ENCODE assay signal across 1 cellular context in the genomic region with DNA sequence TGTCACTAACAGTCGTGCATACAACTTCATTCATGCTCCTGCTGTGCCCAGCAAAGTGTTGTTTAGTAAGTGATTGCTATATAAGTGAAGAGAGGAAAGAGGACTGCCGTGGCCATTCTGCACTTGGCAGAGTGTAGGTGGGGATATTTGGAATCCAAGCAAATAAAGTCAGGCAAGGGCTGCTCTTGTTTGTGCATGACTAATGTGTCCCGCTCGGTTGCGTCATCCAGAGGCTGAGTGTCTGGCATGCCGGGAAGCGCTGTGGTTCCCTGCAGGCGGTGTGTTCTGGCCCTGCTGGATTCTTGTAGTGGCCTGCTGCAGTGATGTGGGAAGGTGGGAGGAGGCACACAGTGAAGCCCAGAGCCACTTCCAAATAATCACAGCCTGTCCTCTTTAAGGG.
TF ChIP-seq lines count a peak whose summit lies in the region.

No MANE protein-coding gene starts in this region.

TF ChIP-seq in HepG2, 621 proteins besides CTCF, POLR2A, EP300 and RAD21 (continued from another document and continues in another):
- TF ChIP-seq, protein P1, sequence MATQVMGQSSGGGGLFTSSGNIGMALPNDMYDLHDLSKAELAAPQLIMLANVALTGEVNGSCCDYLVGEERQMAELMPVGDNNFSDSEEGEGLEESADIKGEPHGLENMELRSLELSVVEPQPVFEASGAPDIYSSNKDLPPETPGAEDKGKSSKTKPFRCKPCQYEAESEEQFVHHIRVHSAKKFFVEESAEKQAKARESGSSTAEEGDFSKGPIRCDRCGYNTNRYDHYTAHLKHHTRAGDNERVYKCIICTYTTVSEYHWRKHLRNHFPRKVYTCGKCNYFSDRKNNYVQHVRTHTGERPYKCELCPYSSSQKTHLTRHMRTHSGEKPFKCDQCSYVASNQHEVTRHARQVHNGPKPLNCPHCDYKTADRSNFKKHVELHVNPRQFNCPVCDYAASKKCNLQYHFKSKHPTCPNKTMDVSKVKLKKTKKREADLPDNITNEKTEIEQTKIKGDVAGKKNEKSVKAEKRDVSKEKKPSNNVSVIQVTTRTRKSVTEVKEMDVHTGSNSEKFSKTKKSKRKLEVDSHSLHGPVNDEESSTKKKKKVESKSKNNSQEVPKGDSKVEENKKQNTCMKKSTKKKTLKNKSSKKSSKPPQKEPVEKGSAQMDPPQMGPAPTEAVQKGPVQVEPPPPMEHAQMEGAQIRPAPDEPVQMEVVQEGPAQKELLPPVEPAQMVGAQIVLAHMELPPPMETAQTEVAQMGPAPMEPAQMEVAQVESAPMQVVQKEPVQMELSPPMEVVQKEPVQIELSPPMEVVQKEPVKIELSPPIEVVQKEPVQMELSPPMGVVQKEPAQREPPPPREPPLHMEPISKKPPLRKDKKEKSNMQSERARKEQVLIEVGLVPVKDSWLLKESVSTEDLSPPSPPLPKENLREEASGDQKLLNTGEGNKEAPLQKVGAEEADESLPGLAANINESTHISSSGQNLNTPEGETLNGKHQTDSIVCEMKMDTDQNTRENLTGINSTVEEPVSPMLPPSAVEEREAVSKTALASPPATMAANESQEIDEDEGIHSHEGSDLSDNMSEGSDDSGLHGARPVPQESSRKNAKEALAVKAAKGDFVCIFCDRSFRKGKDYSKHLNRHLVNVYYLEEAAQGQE (IDR thresholded peaks at IDR 0.05; ENCODE audit: borderline replicate concordance in 1 of 2, low read depth in 1 of 2, low read length in 2 of 2): no peak
- TF ChIP-seq, protein P2, sequence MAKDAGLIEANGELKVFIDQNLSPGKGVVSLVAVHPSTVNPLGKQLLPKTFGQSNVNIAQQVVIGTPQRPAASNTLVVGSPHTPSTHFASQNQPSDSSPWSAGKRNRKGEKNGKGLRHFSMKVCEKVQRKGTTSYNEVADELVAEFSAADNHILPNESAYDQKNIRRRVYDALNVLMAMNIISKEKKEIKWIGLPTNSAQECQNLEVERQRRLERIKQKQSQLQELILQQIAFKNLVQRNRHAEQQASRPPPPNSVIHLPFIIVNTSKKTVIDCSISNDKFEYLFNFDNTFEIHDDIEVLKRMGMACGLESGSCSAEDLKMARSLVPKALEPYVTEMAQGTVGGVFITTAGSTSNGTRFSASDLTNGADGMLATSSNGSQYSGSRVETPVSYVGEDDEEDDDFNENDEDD (CRISPR knock-in tag; IDR thresholded peaks at IDR 0.05; ENCODE audit: borderline replicate concordance): peak; percentile 58; the same call in 1 of the 2 replicates
- TF ChIP-seq ARHGAP35 (CRISPR knock-in tag; IDR thresholded peaks at IDR 0.05; ENCODE audit: borderline replicate concordance) (no peak), ZNF850 (CRISPR knock-in tag; conservative IDR thresholded peaks at IDR 0.05) (no peak), AKAP8 (CRISPR knock-in tag; IDR thresholded peaks at IDR 0.05) (no peak), NCOA5 (CRISPR knock-in tag; IDR thresholded peaks at IDR 0.05) (no peak), ZNF883 (CRISPR knock-in tag; IDR thresholded peaks at IDR 0.05; ENCODE audit: not compliant biosample characterization) (no peak), MTF1 (CRISPR knock-in tag; IDR thresholded peaks at IDR 0.05) (no peak), ATF7 (IDR thresholded peaks at IDR 0.05) (peak; percentile 93), ATF7 (CRISPR knock-in tag; IDR thresholded peaks at IDR 0.05) (peak; percentile 93), CBX2 (IDR thresholded peaks at IDR 0.05; ENCODE audit: low read depth, low read length) (no peak), CBX2 (CRISPR knock-in tag; IDR thresholded peaks at IDR 0.05; ENCODE audit: low read depth) (no peak), MED1 (CRISPR knock-in tag; IDR thresholded peaks at IDR 0.05) (peak; percentile 91), FOXM1 (CRISPR knock-in tag; IDR thresholded peaks at IDR 0.05) (no peak), KLF12 (CRISPR knock-in tag; IDR thresholded peaks at IDR 0.05; ENCODE audit: borderline replicate concordance) (no peak), ERF (CRISPR knock-in tag; IDR thresholded peaks at IDR 0.05) (peak; percentile 56; the same call in 1 of the 2 replicates), ZBTB20 (CRISPR knock-in tag; IDR thresholded peaks at IDR 0.05; ENCODE audit: borderline replicate concordance, low read depth) (no peak), ZNF746 (CRISPR knock-in tag; IDR thresholded peaks at IDR 0.05) (peak; percentile 55), GATA4 (IDR thresholded peaks at IDR 0.05; ENCODE audit: borderline replicate concordance, low read depth) (peak; percentile 33; the same call in 1 of the 2 replicates), SALL1 (CRISPR knock-in tag; IDR thresholded peaks at IDR 0.05) (peak; percentile 97), ZNF335 (CRISPR knock-in tag; IDR thresholded peaks at IDR 0.05) (no peak), POLR2AphosphoS5 (IDR thresholded peaks at IDR 0.05; ENCODE audit: low read depth, low read length) (no peak; the same call in 1 of the 2 replicates), ATF1 (CRISPR knock-in tag; IDR thresholded peaks at IDR 0.05) (no peak), FOXK2 (IDR thresholded peaks at IDR 0.05) (no peak), FOXC1 (CRISPR knock-in tag; IDR thresholded peaks at IDR 0.05; ENCODE audit: borderline replicate concordance) (peak; percentile 36; the same call in 1 of the 2 replicates), ZNF382 (CRISPR knock-in tag; IDR thresholded peaks at IDR 0.05; ENCODE audit: borderline replicate concordance) (no peak), LCORL (IDR thresholded peaks at IDR 0.05) (0 out of 2 replicates have a peak, but pooled peaks have one; percentile 23), LCORL (CRISPR knock-in tag; IDR thresholded peaks at IDR 0.05) (peak; percentile 79; the same call in 1 of the 2 replicates), SP2 (CRISPR knock-in tag; IDR thresholded peaks at IDR 0.05) (no peak), HNF4A (CRISPR knock-in tag; IDR thresholded peaks at IDR 0.05) (peak; percentile 73), RBAK (CRISPR knock-in tag; IDR thresholded peaks at IDR 0.05) (0 out of 2 replicates have a peak, but pooled peaks have one; percentile 38), SMARCC2 (IDR thresholded peaks at IDR 0.05) (0 out of 2 replicates have a peak, but pooled peaks have one; percentile 28), SRSF9 (IDR thresholded peaks at IDR 0.05; ENCODE audit: borderline replicate concordance, insufficient read depth, low read depth, low read length, poor library complexity, severe bottlenecking) (no peak), ZNF713 (CRISPR knock-in tag; IDR thresholded peaks at IDR 0.05) (no peak), KDM4B (CRISPR knock-in tag; IDR thresholded peaks at IDR 0.05) (peak; percentile 69; the same call in 1 of the 2 replicates), HDAC1 (CRISPR knock-in tag; IDR thresholded peaks at IDR 0.05) (peak; percentile 82), TMF1 (CRISPR knock-in tag; IDR thresholded peaks at IDR 0.05; ENCODE audit: low read depth) (no peak), ZNF709 (CRISPR knock-in tag; IDR thresholded peaks at IDR 0.05) (no peak), MAF1 (CRISPR knock-in tag; IDR thresholded peaks at IDR 0.05; ENCODE audit: borderline replicate concordance) (no peak), KDM3A (CRISPR knock-in tag; IDR thresholded peaks at IDR 0.05; ENCODE audit: low read depth) (peak; percentile 62; the same call in 1 of the 2 replicates), SIX4 (CRISPR knock-in tag; IDR thresholded peaks at IDR 0.05) (peak; percentile 80), ZNF567 (CRISPR knock-in tag; IDR thresholded peaks at IDR 0.05; ENCODE audit: borderline replicate concordance) (no peak)
- TF ChIP-seq, protein P3, sequence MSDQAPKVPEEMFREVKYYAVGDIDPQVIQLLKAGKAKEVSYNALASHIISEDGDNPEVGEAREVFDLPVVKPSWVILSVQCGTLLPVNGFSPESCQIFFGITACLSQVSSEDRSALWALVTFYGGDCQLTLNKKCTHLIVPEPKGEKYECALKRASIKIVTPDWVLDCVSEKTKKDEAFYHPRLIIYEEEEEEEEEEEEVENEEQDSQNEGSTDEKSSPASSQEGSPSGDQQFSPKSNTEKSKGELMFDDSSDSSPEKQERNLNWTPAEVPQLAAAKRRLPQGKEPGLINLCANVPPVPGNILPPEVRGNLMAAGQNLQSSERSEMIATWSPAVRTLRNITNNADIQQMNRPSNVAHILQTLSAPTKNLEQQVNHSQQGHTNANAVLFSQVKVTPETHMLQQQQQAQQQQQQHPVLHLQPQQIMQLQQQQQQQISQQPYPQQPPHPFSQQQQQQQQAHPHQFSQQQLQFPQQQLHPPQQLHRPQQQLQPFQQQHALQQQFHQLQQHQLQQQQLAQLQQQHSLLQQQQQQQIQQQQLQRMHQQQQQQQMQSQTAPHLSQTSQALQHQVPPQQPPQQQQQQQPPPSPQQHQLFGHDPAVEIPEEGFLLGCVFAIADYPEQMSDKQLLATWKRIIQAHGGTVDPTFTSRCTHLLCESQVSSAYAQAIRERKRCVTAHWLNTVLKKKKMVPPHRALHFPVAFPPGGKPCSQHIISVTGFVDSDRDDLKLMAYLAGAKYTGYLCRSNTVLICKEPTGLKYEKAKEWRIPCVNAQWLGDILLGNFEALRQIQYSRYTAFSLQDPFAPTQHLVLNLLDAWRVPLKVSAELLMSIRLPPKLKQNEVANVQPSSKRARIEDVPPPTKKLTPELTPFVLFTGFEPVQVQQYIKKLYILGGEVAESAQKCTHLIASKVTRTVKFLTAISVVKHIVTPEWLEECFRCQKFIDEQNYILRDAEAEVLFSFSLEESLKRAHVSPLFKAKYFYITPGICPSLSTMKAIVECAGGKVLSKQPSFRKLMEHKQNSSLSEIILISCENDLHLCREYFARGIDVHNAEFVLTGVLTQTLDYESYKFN (CRISPR knock-in tag; conservative IDR thresholded peaks at IDR 0.05): peak; percentile 77
- TF ChIP-seq, protein P4, sequence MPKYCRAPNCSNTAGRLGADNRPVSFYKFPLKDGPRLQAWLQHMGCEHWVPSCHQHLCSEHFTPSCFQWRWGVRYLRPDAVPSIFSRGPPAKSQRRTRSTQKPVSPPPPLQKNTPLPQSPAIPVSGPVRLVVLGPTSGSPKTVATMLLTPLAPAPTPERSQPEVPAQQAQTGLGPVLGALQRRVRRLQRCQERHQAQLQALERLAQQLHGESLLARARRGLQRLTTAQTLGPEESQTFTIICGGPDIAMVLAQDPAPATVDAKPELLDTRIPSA (CRISPR knock-in tag; IDR thresholded peaks at IDR 0.05; ENCODE audit: borderline replicate concordance): no peak
- TF ChIP-seq, protein P5, sequence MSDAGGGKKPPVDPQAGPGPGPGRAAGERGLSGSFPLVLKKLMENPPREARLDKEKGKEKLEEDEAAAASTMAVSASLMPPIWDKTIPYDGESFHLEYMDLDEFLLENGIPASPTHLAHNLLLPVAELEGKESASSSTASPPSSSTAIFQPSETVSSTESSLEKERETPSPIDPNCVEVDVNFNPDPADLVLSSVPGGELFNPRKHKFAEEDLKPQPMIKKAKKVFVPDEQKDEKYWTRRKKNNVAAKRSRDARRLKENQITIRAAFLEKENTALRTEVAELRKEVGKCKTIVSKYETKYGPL (CRISPR knock-in tag; IDR thresholded peaks at IDR 0.05): 0 out of 2 replicates have a peak, but pooled peaks have one; percentile 40
- TF ChIP-seq, protein P6, sequence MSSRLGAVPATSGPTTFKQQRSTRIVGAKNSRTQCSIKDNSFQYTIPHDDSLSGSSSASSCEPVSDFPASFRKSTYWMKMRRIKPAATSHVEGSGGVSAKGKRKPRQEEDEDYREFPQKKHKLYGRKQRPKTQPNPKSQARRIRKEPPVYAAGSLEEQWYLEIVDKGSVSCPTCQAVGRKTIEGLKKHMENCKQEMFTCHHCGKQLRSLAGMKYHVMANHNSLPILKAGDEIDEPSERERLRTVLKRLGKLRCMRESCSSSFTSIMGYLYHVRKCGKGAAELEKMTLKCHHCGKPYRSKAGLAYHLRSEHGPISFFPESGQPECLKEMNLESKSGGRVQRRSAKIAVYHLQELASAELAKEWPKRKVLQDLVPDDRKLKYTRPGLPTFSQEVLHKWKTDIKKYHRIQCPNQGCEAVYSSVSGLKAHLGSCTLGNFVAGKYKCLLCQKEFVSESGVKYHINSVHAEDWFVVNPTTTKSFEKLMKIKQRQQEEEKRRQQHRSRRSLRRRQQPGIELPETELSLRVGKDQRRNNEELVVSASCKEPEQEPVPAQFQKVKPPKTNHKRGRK (CRISPR knock-in tag; IDR thresholded peaks at IDR 0.05): no peak
- TF ChIP-seq, protein P7, sequence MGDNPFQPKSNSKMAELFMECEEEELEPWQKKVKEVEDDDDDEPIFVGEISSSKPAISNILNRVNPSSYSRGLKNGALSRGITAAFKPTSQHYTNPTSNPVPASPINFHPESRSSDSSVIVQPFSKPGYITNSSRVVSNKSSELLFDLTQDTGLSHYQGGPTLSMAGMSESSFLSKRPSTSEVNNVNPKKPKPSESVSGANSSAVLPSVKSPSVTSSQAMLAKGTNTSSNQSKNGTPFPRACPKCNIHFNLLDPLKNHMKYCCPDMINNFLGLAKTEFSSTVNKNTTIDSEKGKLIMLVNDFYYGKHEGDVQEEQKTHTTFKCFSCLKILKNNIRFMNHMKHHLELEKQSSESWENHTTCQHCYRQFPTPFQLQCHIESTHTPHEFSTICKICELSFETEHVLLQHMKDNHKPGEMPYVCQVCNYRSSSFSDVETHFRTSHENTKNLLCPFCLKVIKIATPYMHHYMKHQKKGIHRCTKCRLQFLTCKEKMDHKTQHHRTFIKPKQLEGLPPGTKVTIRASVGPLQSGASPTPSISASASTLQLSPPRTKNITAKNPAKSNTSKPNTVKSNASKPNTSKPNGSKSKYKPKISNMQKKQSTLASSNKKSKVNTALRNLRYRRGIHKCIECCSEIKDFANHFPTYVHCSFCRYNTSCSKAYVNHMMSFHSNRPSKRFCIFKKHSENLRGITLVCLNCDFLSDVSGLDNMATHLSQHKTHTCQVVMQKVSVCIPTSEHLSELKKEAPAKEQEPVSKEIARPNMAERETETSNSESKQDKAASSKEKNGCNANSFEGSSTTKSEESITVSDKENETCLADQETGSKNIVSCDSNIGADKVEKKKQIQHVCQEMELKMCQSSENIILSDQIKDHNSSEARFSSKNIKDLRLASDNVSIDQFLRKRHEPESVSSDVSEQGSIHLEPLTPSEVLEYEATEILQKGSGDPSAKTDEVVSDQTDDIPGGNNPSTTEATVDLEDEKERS (CRISPR knock-in tag; IDR thresholded peaks at IDR 0.05): peak; percentile 82; the same call in 1 of the 2 replicates
- TF ChIP-seq, protein P8, sequence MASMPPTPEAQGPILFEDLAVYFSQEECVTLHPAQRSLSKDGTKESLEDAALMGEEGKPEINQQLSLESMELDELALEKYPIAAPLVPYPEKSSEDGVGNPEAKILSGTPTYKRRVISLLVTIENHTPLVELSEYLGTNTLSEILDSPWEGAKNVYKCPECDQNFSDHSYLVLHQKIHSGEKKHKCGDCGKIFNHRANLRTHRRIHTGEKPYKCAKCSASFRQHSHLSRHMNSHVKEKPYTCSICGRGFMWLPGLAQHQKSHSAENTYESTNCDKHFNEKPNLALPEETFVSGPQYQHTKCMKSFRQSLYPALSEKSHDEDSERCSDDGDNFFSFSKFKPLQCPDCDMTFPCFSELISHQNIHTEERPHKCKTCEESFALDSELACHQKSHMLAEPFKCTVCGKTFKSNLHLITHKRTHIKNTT (CRISPR knock-in tag; IDR thresholded peaks at IDR 0.05): no peak
- TF ChIP-seq, protein P9, sequence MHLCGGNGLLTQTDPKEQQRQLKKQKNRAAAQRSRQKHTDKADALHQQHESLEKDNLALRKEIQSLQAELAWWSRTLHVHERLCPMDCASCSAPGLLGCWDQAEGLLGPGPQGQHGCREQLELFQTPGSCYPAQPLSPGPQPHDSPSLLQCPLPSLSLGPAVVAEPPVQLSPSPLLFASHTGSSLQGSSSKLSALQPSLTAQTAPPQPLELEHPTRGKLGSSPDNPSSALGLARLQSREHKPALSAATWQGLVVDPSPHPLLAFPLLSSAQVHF (CRISPR knock-in tag; IDR thresholded peaks at IDR 0.05): no peak
- TF ChIP-seq, protein P10, sequence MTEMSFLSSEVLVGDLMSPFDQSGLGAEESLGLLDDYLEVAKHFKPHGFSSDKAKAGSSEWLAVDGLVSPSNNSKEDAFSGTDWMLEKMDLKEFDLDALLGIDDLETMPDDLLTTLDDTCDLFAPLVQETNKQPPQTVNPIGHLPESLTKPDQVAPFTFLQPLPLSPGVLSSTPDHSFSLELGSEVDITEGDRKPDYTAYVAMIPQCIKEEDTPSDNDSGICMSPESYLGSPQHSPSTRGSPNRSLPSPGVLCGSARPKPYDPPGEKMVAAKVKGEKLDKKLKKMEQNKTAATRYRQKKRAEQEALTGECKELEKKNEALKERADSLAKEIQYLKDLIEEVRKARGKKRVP (CRISPR knock-in tag; IDR thresholded peaks at IDR 0.05): peak; percentile 86 to 99
